In the genomic region with DNA sequence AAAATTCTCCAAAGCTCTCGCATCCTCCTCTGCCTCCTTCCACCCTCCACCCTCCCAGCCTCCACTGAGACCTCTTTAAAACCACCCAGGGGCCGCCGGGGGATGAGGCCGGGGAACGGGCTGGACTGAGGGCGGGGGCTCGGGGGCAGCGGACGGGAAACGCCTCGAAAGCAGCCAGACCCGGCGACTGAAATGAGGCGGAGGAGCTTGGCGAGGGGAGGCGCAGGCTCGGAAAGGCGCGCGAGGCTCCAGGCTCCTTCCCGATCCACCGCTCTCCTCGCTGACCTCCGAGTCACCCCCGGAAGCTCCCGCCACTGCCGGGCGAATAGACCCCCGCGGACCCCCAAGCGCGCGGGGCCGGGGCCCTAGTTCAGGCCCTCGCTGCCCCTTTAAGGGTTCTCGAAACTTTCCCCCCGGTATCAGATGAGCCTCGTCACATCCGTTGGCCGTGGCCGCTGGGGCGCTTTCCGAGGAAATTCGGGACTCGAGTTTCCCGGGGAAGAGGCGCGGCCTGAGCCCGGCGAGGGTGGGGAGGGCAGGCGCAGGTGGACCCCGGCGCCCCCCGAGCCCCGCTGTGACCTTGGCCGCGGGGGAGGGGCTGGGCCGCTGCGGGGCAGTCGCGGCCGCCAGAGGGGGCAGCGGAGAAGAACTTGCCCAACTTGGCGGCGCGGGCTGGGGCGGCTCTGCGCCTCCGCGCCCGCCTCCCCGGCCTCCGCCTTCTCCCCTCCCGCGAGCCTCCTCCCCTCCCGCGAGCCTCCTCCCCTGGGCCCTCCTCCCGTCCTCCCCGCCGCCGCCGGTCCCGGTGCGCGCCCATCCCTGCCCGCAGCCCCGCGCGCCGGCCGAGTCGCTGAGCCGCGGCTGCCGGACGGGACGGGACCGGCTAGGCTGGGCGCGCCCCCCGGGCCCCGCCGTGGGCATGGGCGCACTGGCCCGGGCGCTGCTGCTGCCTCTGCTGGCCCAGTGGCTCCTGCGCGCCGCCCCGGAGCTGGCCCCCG, we compare ENCODE assay signal across 8 cellular contexts. TPM values are rescaled to one million over a fixed set of nuclear protein-coding genes. Genes with fewer than 3 reads are reported as not detected.
DNase-seq lines count a peak whose midpoint lies in the region; ATAC-seq and TF ChIP-seq lines count a peak whose summit lies in the region.

A gene (plus strand): TSS at position 813 of the 995 bp plus-strand sequence. CDS start 104 bp downstream, at position 917.

- H3K27me3 ChIP-seq in iPS-15b (ENCODE audit: control insufficient read depth, insufficient read depth, low read length): peaks cover 39% of the 10 kb centered on the region

- no peaks in the 10 kb centered on the region for H3K36me3 ChIP-seq in iPS-15b (ENCODE audit: control insufficient read depth, insufficient read depth, low read length)

- H3K9ac ChIP-seq in iPS-15b (ENCODE audit: low read depth, low read length): no peak within 1 kb of the TSS

- ATAC-seq in HG03439 (IDR thresholded peaks at IDR 0.05; ENCODE audit: unreplicated experiment) (peak; percentile 58), sciatic nerve (peak; percentile 74), HG03460 (IDR thresholded peaks at IDR 0.05; ENCODE audit: unreplicated experiment) (no peak), HG02938 (IDR thresholded peaks at IDR 0.05; ENCODE audit: unreplicated experiment) (no peak)

- peak within 1 kb of the TSS; percentile 58 for H3K27ac Mint-ChIP-seq in MCF 10A (ENCODE audit: low read depth, unreplicated experiment)

- BruUV-seq in MCF 10A (replicated peaks; lab: Mats Ljungman, UMichigan): no TSS peak

- H3K9me3 ChIP-seq in iPS-15b (ENCODE audit: control insufficient read depth, insufficient read depth, low read length): no peaks in the 10 kb centered on the region

- POLR2A ChIA-PET in MCF 10A (lab: Yijun Ruan, JAX): interaction anchor here (0.7 to 2.5 kb wide), 8 partner anchors 26 to 930 kb away, joined by 3 to 8 read pairs (median 4); a partner anchor contains a TSS

- peak within 1 kb of the TSS; percentile 83 for H3K4me3 Mint-ChIP-seq in MCF 10A (ENCODE audit: unreplicated experiment)

- no peaks in the 10 kb centered on the region for H3K9me3 Mint-ChIP-seq in MCF 10A (ENCODE audit: unreplicated experiment)

- H3K4me3 ChIP-seq in iPS-15b (ENCODE audit: low read depth, low read length): peak within 1 kb of the TSS; percentile 60

- peaks cover 32% of the 10 kb centered on the region for H3K4me1 Mint-ChIP-seq in MCF 10A (ENCODE audit: insufficient read depth, unreplicated experiment)

- peaks cover 3% of the 10 kb centered on the region for H3K4me1 ChIP-seq in iPS-15b (ENCODE audit: control insufficient read depth, insufficient read depth, low read length)

- DNase-seq in GM03348 (ENCODE audit: low spot score): peak; percentile 96
- DNase-seq in SW480 (ENCODE audit: low spot score): peak; percentile 79
- DNase-seq in MCF 10A (ENCODE audit: unreplicated experiment): peak; percentile 81
- peak; percentile 90 for DNase-seq in sciatic nerve (ENCODE audit: low spot score)

- intact Hi-C loops in MCF 10A (cut with micrococcal nuclease): loop anchor here (5.0 to 10.0 kb wide), 3 partner anchors 90 to 597 kb away; a partner anchor contains a TSS
- intact Hi-C loops in sciatic nerve (cut with DNase I): no loop called here

- H3K36me3 Mint-ChIP-seq in MCF 10A (ENCODE audit: insufficient read depth, unreplicated experiment): no peaks in the 10 kb centered on the region

- CTCF ChIA-PET in MCF 10A (lab: Yijun Ruan, JAX): interaction anchor here (0.5 to 3.7 kb wide), 15 partner anchors 15 to 1024 kb away, joined by 3 to 17 read pairs (median 3); no protein-coding TSS in a partner anchor

- peak; percentile 79 for TF ChIP-seq CTCF in MCF 10A (IDR thresholded peaks at IDR 0.05; ENCODE audit: unreplicated experiment)

- H3K27me3 Mint-ChIP-seq in MCF 10A (ENCODE audit: insufficient read depth, unreplicated experiment): no peaks in the 10 kb centered on the region

RNA-seq across cellular contexts. Expression of the gene that starts here (rescaled TPM):
- total RNA-seq in MCF 10A (2022) (21.3 and 22.0 TPM in 2 replicates), sciatic nerve (103 TPM)

Comparison
In these comparisons a context has a peak if more than half of its experiments do, and no peak if none do; other contexts are left out.
1. ATAC-seq: peak in HG03439 (single experiment) and sciatic nerve (single experiment); none in HG03460 (single experiment) and HG02938 (single experiment).
2. Peak in every context shown above with its lines, with median percentiles within 50 percentile points of each other: DNase-seq.